ENCODE assay signal across 34 cellular contexts in genomic region chr1:201109651-201110050, GRCh38. TPM values are rescaled to one million over a fixed set of nuclear protein-coding genes. Genes with fewer than 3 reads are reported as not detected.
"Had no signal": no experiment of that assay in that cellular context is flagged by ENCODE, and none has a peak within 500 bp of the region (broad histone marks: within the 10 kb centered on the region; RNA-seq: fewer than 3 reads in every experiment).

No MANE protein-coding gene starts in this region.

- H3K27ac ChIP-seq: ascending aorta, breast epithelium, cardiac muscle cell, colonic mucosa, epithelial cell of prostate, esophagus squamous epithelium had no signal

- H3K4me3 ChIP-seq: ascending aorta, breast epithelium, cardiac muscle cell, colonic mucosa, esophagus squamous epithelium had no signal

- DNase-seq: activated CD4-positive, alpha-beta memory T cell treated with anti-CD3 and anti-CD28 coated beads, Interleukin-2, amount 10 ng/mL, durations not matched to agents 7 days and 5 days; activated CD4-positive, alpha-beta T cell treated with anti-CD3 and anti-CD28 coated beads for 36 hours; activated CD4-positive, alpha-beta T cell treated with anti-CD3 and anti-CD28 coated beads, Interleukin-2, amount 10 ng/mL, durations not matched to agents 24 days and 14 days; activated CD4-positive, alpha-beta T cell treated with anti-CD3 and anti-CD28 coated beads, Interleukin-2, amount 50 U/mL, for 4 hours; activated CD4-positive, CD25-positive, alpha-beta regulatory T cell; activated CD4-positive, CD25-positive, alpha-beta regulatory T cell treated with anti-CD3 and anti-CD28 coated beads, Interleukin-2, amount 50 U/mL, for 72 hours; activated CD8-positive, alpha-beta memory T cell treated with anti-CD3 and anti-CD28 coated beads, Interleukin-2, amount 50 U/mL, for 48 hours; activated gamma-delta T cell; activated naive CD4-positive, alpha-beta T cell; activated naive CD4-positive, alpha-beta T cell treated with anti-CD3 and anti-CD28 coated beads, Interleukin-2, amount 10 ng/mL, durations not matched to agents 7 days and 5 days; activated naive CD8-positive, alpha-beta T cell treated with anti-CD3 and anti-CD28 coated beads, Interleukin-2, amount 10 ng/mL, durations not matched to agents 7 days and 5 days; activated T-cell treated with anti-CD3 and anti-CD28 coated beads for 4 hours; activated T-cell treated with anti-CD3 and anti-CD28 coated beads, Interleukin-2, amount 50 U/mL, for 24 hours; activated T-cell treated with anti-CD3 and anti-CD28 coated beads, Interleukin-2, amount 50 U/mL, for 72 hours; central memory CD4-positive, alpha-beta T cell; cerebellar nuclear complex; colonic mucosa; effector CD8-positive, alpha-beta T cell; esophagus squamous epithelium; foreskin melanocyte; T-helper 1 cell; T-helper 17 cell; T1000 had no signal

- ATAC-seq: activated CD4-positive, alpha-beta T cell treated with anti-CD3 and anti-CD28 coated beads for 36 hours; activated naive CD4-positive, alpha-beta T cell treated with anti-CD3 and anti-CD28 coated beads, Interleukin-2, amount 50 U/mL, for 72 hours; activated T-cell treated with anti-CD3 and anti-CD28 coated beads, Interleukin-2, amount 50 U/mL, for 72 hours; T-helper 17 cell had no signal

- FAIRE-seq: endometrium, endothelial cell of umbilical vein had no signal

- H3K4me1 ChIP-seq: ascending aorta, breast epithelium, colonic mucosa had no signal

- H3K36me3 ChIP-seq: ascending aorta, breast epithelium, cardiac muscle cell, colonic mucosa, esophagus squamous epithelium had no signal

- H3K9me3 ChIP-seq: ascending aorta, breast epithelium, colonic mucosa, esophagus squamous epithelium had no signal

- H3K27me3 ChIP-seq: ascending aorta, colonic mucosa had no signal

RNA-seq across cellular contexts. Expression of gene CACNA1S, which starts 2.6 kb away (rescaled TPM):
- total RNA-seq: activated CD4-positive, alpha-beta memory T cell treated with anti-CD3 and anti-CD28 coated beads, Interleukin-2, amount 10 ng/mL, durations not matched to agents 7 days and 5 days; activated CD4-positive, alpha-beta T cell treated with anti-CD3 and anti-CD28 coated beads for 36 hours; activated CD4-positive, alpha-beta T cell treated with anti-CD3 and anti-CD28 coated beads, Interleukin-2, amount 10 ng/mL, durations not matched to agents 24 days and 14 days; activated naive CD4-positive, alpha-beta T cell treated with anti-CD3 and anti-CD28 coated beads, Interleukin-2, amount 50 U/mL, for 72 hours; activated naive CD8-positive, alpha-beta T cell treated with anti-CD3 and anti-CD28 coated beads, Interleukin-2, amount 10 ng/mL, durations not matched to agents 7 days and 5 days; activated T-cell treated with anti-CD3 and anti-CD28 coated beads, Interleukin-2, amount 50 U/mL, for 72 hours; ascending aorta; breast epithelium; colonic mucosa; dermis microvascular lymphatic vessel endothelial cell; endothelial cell of umbilical vein; esophagus squamous epithelium; fibroblast of lung; fibroblast of villous mesenchyme; T-helper 17 cell had no signal
- polyA plus RNA-seq: cardiac muscle cell, endothelial cell of umbilical vein, esophagus, fibroblast of lung had no signal

RNA-seq across cellular contexts. Expression of gene ASCL5, which starts 17.3 kb away (rescaled TPM):
- total RNA-seq: activated CD4-positive, alpha-beta memory T cell treated with anti-CD3 and anti-CD28 coated beads, Interleukin-2, amount 10 ng/mL, durations not matched to agents 7 days and 5 days; activated CD4-positive, alpha-beta T cell treated with anti-CD3 and anti-CD28 coated beads, Interleukin-2, amount 10 ng/mL, durations not matched to agents 24 days and 14 days; activated naive CD8-positive, alpha-beta T cell treated with anti-CD3 and anti-CD28 coated beads, Interleukin-2, amount 10 ng/mL, durations not matched to agents 7 days and 5 days; ascending aorta; breast epithelium; colonic mucosa; dermis microvascular lymphatic vessel endothelial cell; endothelial cell of umbilical vein; esophagus squamous epithelium; fibroblast of lung; fibroblast of villous mesenchyme had no signal
- polyA plus RNA-seq: cardiac muscle cell, endothelial cell of umbilical vein, esophagus, fibroblast of lung had no signal
